8 cellular contexts compared by ENCODE assay signal in the genomic region with DNA sequence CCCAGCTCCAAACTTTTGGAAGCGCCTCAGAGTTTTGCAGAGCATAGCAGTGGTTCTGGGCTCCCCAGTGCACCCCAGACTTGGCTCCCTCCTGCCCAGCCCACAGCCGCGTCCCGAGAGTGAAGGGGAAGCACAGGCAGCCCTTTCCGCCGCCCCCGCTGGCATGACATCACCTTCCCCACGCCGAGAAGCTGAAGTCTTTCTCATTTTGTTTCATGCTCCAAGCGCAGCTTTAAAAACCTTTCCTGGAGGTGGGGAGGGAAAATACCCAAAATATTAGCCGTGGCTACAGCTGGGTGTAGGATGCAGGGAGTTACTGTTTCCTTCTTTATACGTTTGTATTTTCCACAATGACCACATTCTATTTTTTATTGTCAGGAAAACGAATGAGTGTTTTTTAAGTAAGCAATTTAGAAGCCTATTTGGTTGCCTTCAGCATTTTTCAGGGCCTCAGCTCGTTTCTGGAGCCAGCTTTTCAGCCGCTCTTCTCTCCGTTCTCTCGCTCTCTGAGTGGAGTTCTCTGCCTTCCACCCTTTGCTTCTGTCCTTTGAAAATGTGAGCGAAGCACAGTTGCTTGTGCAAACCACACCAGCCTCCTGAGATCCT.
DNase-seq lines count a peak whose midpoint lies in the region; ATAC-seq and TF ChIP-seq lines count a peak whose summit lies in the region.

No MANE protein-coding gene starts in this region.

- peak overlapping the region; percentile 22 for H3K27ac Mint-ChIP-seq in activated T-helper 2 cell treated with anti-CD3 and anti-CD28 coated beads, Interferon-gamma antibody, Interleukin-2, Interleukin-4, amounts not matched to agents 10 μg/mL and 5 μg/mL and 100 μg/mL, durations not matched to agents 14 hours and 24 hours and 36 hours

- intact Hi-C loops in activated T-helper 2 cell treated with anti-CD3 and anti-CD28 coated beads, Interferon-gamma antibody, Interleukin-2, Interleukin-4, amounts not matched to agents 10 μg/mL and 5 μg/mL and 100 μg/mL, durations not matched to agents 14 hours and 24 hours and 36 hours (cut with micrococcal nuclease): loop anchor here (1.0 to 5.0 kb wide), 7 partner anchors 17 to 363 kb away; a partner anchor contains a TSS

- no peaks in the 10 kb centered on the region for H3K27me3 ChIP-seq in right atrium auricular region
- H3K27me3 ChIP-seq in skeletal muscle satellite cell (ENCODE audit: control insufficient read depth, insufficient read depth, low read length): peaks cover 3% of the 10 kb centered on the region
- no peaks in the 10 kb centered on the region for H3K27me3 ChIP-seq in Karpas-422 (ENCODE audit: low read length)

- peak; percentile 76 for DNase-seq in GM03348 (ENCODE audit: low spot score)
- DNase-seq in activated T-helper 2 cell treated with anti-CD3 and anti-CD28 coated beads, Interferon-gamma antibody, Interleukin-2, Interleukin-4, amounts not matched to agents 10 μg/mL and 5 μg/mL and 100 μg/mL, durations not matched to agents 14 hours and 24 hours and 36 hours (ENCODE audit: low spot score): peak; percentile 25
- peak; percentile 76 for DNase-seq in right atrium auricular region (ENCODE audit: low spot score)
- DNase-seq in NK-92 treated with Interleukin-12 subunit alpha and Interleukin-12 subunit beta, amount 100 ng/mL, for 24 hours (lab: John Stamatoyannopoulos, UW): no peak
- DNase-seq in Karpas-422: no peak
- no peak for DNase-seq in NCI-H1417 (lab: John Stamatoyannopoulos, UW)

- no peaks in the 10 kb centered on the region for H3K9me3 Mint-ChIP-seq in activated T-helper 2 cell treated with anti-CD3 and anti-CD28 coated beads, Interferon-gamma antibody, Interleukin-2, Interleukin-4, amounts not matched to agents 10 μg/mL and 5 μg/mL and 100 μg/mL, durations not matched to agents 14 hours and 24 hours and 36 hours

- H3K4me2 ChIP-seq in skeletal muscle satellite cell (ENCODE audit: low read length) (peak overlapping the region; percentile 81), Karpas-422 (ENCODE audit: low read depth, low read length, poor library complexity, severe bottlenecking) (no peak overlapping the region)

- no peak overlapping the region for H2AFZ ChIP-seq in Karpas-422 (ENCODE audit: low read length)

- no peak for TF ChIP-seq CTCF in right atrium auricular region (IDR thresholded peaks at IDR 0.05)

- no peaks in the 10 kb centered on the region for H3K79me2 ChIP-seq in Karpas-422 (ENCODE audit: low read length)

- H3K4me1 Mint-ChIP-seq in activated T-helper 2 cell treated with anti-CD3 and anti-CD28 coated beads, Interferon-gamma antibody, Interleukin-2, Interleukin-4, amounts not matched to agents 10 μg/mL and 5 μg/mL and 100 μg/mL, durations not matched to agents 14 hours and 24 hours and 36 hours (ENCODE audit: low read depth): peaks cover 35% of the 10 kb centered on the region

- no peaks in the 10 kb centered on the region for H3K9me2 ChIP-seq in Karpas-422 (replicated peaks; ENCODE audit: insufficient read depth, low read length)

- H3K36me3 Mint-ChIP-seq in activated T-helper 2 cell treated with anti-CD3 and anti-CD28 coated beads, Interferon-gamma antibody, Interleukin-2, Interleukin-4, amounts not matched to agents 10 μg/mL and 5 μg/mL and 100 μg/mL, durations not matched to agents 14 hours and 24 hours and 36 hours (ENCODE audit: low read depth): no peaks in the 10 kb centered on the region

- peak overlapping the region; percentile 75 for H3K4me3 Mint-ChIP-seq in activated T-helper 2 cell treated with anti-CD3 and anti-CD28 coated beads, Interferon-gamma antibody, Interleukin-2, Interleukin-4, amounts not matched to agents 10 μg/mL and 5 μg/mL and 100 μg/mL, durations not matched to agents 14 hours and 24 hours and 36 hours (ENCODE audit: low read depth)

- H3K4me3 ChIP-seq in right atrium auricular region (peak overlapping the region in 1 of 2 donors; percentile 45), skeletal muscle satellite cell (ENCODE audit: low read length) (peak overlapping the region; percentile 65), Karpas-422 (ENCODE audit: low read length) (no peak overlapping the region)

- ATAC-seq in HG02981 (IDR thresholded peaks at IDR 0.05; ENCODE audit: unreplicated experiment): peak; percentile 49

- peaks cover 32% of the 10 kb centered on the region for H3K27me3 Mint-ChIP-seq in activated T-helper 2 cell treated with anti-CD3 and anti-CD28 coated beads, Interferon-gamma antibody, Interleukin-2, Interleukin-4, amounts not matched to agents 10 μg/mL and 5 μg/mL and 100 μg/mL, durations not matched to agents 14 hours and 24 hours and 36 hours (ENCODE audit: low read depth)

- H3K27ac ChIP-seq in right atrium auricular region (peak overlapping the region; percentile 75 to 79), Karpas-422 (ENCODE audit: low read length) (no peak overlapping the region)

- H3K4me1 ChIP-seq in right atrium auricular region (peaks cover 0 to 40% of the 10 kb centered on the region in 2 donors), skeletal muscle satellite cell (ENCODE audit: control insufficient read depth, insufficient read depth, low read length) (peaks cover 26% of the 10 kb centered on the region), Karpas-422 (ENCODE audit: low read length) (peaks cover 7% of the 10 kb centered on the region)

- H3K36me3 ChIP-seq in right atrium auricular region (no peaks in the 10 kb centered on the region), skeletal muscle satellite cell (ENCODE audit: insufficient read depth, low read length) (no peaks in the 10 kb centered on the region), Karpas-422 (ENCODE audit: insufficient read depth, low read length) (no peaks in the 10 kb centered on the region)

- no peaks in the 10 kb centered on the region for H4K20me1 ChIP-seq in Karpas-422 (ENCODE audit: insufficient read depth, low read depth, low read length)

- no peaks in the 10 kb centered on the region for H3K9me3 ChIP-seq in right atrium auricular region
- no peaks in the 10 kb centered on the region for H3K9me3 ChIP-seq in skeletal muscle satellite cell (replicated peaks; ENCODE audit: low read length)
- no peaks in the 10 kb centered on the region for H3K9me3 ChIP-seq in Karpas-422 (ENCODE audit: low read length)

- H3K9ac ChIP-seq in skeletal muscle satellite cell (ENCODE audit: low read depth, low read length) (peak overlapping the region; percentile 59), Karpas-422 (ENCODE audit: low read length) (no peak overlapping the region)

Comparison
In these comparisons a context has a peak if more than half of its experiments do, and no peak if none do; other contexts are left out.
1. DNase-seq: peak in GM03348 (single experiment), activated T-helper 2 cell treated with anti-CD3 and anti-CD28 coated beads, Interferon-gamma antibody, Interleukin-2, Interleukin-4, amounts not matched to agents 10 μg/mL and 5 μg/mL and 100 μg/mL, durations not matched to agents 14 hours and 24 hours and 36 hours (single experiment) and right atrium auricular region (single experiment); none in NK-92 treated with Interleukin-12 subunit alpha and Interleukin-12 subunit beta, amount 100 ng/mL, for 24 hours (single experiment), Karpas-422 (single experiment) and NCI-H1417 (0 of 3).